Comparison of ENCODE assay signal across 8 cellular contexts in genomic region chr17:7835818-7836595, GRCh38. TPM values are rescaled to one million over a fixed set of nuclear protein-coding genes. Genes with fewer than 3 reads are reported as not detected.
A peak's percentile ranks its signal among the peaks of the same experiment; 100 is the strongest.
DNase-seq lines count a peak whose midpoint lies in the region; ATAC-seq and TF ChIP-seq lines count a peak whose summit lies in the region.

No MANE protein-coding gene starts in this region.

- H3K27ac Mint-ChIP-seq in stimulated activated naive CD8-positive, alpha-beta T cell treated with anti-CD3 and anti-CD28 coated beads, Interleukin-15, amount 100 ng/mL, for 72 hours: peak overlapping the region; percentile 6 to 91

- H3K36me3 ChIP-seq in BLaER1 (peaks cover 13% of the 10 kb centered on the region), SK-N-SH (replicated peaks in 1 of 2; ENCODE audit: control insufficient read depth in 1 of 2, insufficient read depth in 2 of 2, low read length in 1 of 2) (peaks cover 5 to 14% of the 10 kb centered on the region in 2 experiments), right lobe of liver (no peaks in the 10 kb centered on the region)

- TF ChIP-seq RAD21 in SK-N-SH (IDR thresholded peaks at IDR 0.05; ENCODE audit: low read length): no peak

- H3K79me2 ChIP-seq in SK-N-SH (ENCODE audit: insufficient read depth): peaks cover 41% of the 10 kb centered on the region

- H3K4me2 ChIP-seq in BLaER1: peak overlapping the region; percentile 97
- H3K4me2 ChIP-seq in SK-N-SH: peak overlapping the region; percentile 99

- H3K27me3 Mint-ChIP-seq in stimulated activated naive CD8-positive, alpha-beta T cell treated with anti-CD3 and anti-CD28 coated beads, Interleukin-15, amount 100 ng/mL, for 72 hours: peaks cover 14% of the 10 kb centered on the region

- peak; percentile 78 for TF ChIP-seq POLR2A in right lobe of liver (IDR thresholded peaks at IDR 0.05)

- H3K27ac ChIP-seq in BLaER1 (peak overlapping the region; percentile 96), SK-N-SH (ENCODE audit: low read depth in 2 of 2, low read length in 1 of 2) (peak overlapping the region; percentile 98 to 99), right lobe of liver (peak overlapping the region; percentile 97 to 99 (median 97))

- peaks cover 26% of the 10 kb centered on the region for H4K20me1 ChIP-seq in BLaER1
- peaks cover 26% of the 10 kb centered on the region for H4K20me1 ChIP-seq in SK-N-SH (ENCODE audit: insufficient read depth)

- under 1% methylated on average over 47 of the region's 61 CpGs for WGBS in SK-N-SH (ENCODE audit: low lambda C conversion rate)
- 0% methylated on average over 19 of the region's 61 CpGs for WGBS in right lobe of liver (ENCODE audit: insufficient coverage, low coverage, low lambda C conversion rate, missing lambda C conversion rate)

- POLR2A ChIA-PET in SK-N-SH (lab: Yijun Ruan, JAX): interaction anchor here (0.7 to 3.2 kb wide), 8 partner anchors 9 to 287 kb away, joined by 3 to 19 read pairs (median 4); partner anchors contain the start of genes CHD3, CYB5D1, NAA38 and TNFSF12

- H3K9me3 ChIP-seq in BLaER1 (no peaks in the 10 kb centered on the region), SK-N-SH (no peaks in the 10 kb centered on the region), right lobe of liver (no peaks in the 10 kb centered on the region)

- H3K4me3 ChIP-seq in BLaER1 (peak overlapping the region; percentile 84), SK-N-SH (ENCODE audit: low read depth in 2 of 2, low read length in 1 of 2) (peak overlapping the region; percentile 90 to 97), right lobe of liver (peak overlapping the region; percentile 68 to 73 (median 70))

- DNase-seq in SK-N-SH (peak; percentile 55), dedifferentiated amniotic fluid mesenchymal stem cell (ENCODE audit: extremely low spot score) (peak; percentile 70), right lobe of liver (peak; percentile 76 to 91 (median 88)), GDM1 (lab: John Stamatoyannopoulos, UW) (no peak)
- peak in 1 of 2 donors; percentile 44 for DNase-seq in stimulated activated naive CD8-positive, alpha-beta T cell treated with anti-CD3 and anti-CD28 coated beads, Interleukin-15, amount 100 ng/mL, for 72 hours

- H3K4me1 Mint-ChIP-seq in stimulated activated naive CD8-positive, alpha-beta T cell treated with anti-CD3 and anti-CD28 coated beads, Interleukin-15, amount 100 ng/mL, for 72 hours: peaks cover 56% of the 10 kb centered on the region

- no peaks in the 10 kb centered on the region for H3K27me3 ChIP-seq in BLaER1
- H3K27me3 ChIP-seq in SK-N-SH (ENCODE audit: insufficient read depth): no peaks in the 10 kb centered on the region
- no peaks in the 10 kb centered on the region for H3K27me3 ChIP-seq in right lobe of liver

- TF ChIP-seq EP300 in SK-N-SH (IDR thresholded peaks at IDR 0.05; ENCODE audit: borderline replicate concordance in 1 of 2, low read depth in 1 of 2, low read length in 1 of 2): no peak

- peak overlapping the region; percentile 88 to 95 for H3K4me3 Mint-ChIP-seq in stimulated activated naive CD8-positive, alpha-beta T cell treated with anti-CD3 and anti-CD28 coated beads, Interleukin-15, amount 100 ng/mL, for 72 hours

- ATAC-seq in GM18870 (IDR thresholded peaks at IDR 0.05; ENCODE audit: unreplicated experiment) (peak; percentile 16), HG03571 (IDR thresholded peaks at IDR 0.05; ENCODE audit: unreplicated experiment) (peak; percentile 37), right lobe of liver (peak; percentile 31 to 61 (median 52))
- no peak for ATAC-seq in stimulated activated naive CD8-positive, alpha-beta T cell treated with anti-CD3 and anti-CD28 coated beads, Interleukin-15, amount 100 ng/mL, for 72 hours

- intact Hi-C loops in right lobe of liver (cut with DNase I): no loop called here

- peaks cover 48% of the 10 kb centered on the region for H3K4me1 ChIP-seq in BLaER1
- H3K4me1 ChIP-seq in SK-N-SH (ENCODE audit: control insufficient read depth in 1 of 2, insufficient read depth in 2 of 2, low read depth in 1 of 2, low read length in 1 of 2): peaks cover 30 to 35% of the 10 kb centered on the region in 2 experiments
- peaks cover 0 to 47% (median 3%) of the 10 kb centered on the region in 4 donors for H3K4me1 ChIP-seq in right lobe of liver

- H3K9me2 ChIP-seq in SK-N-SH: no peaks in the 10 kb centered on the region

- TF ChIP-seq CTCF in SK-N-SH (IDR thresholded peaks at IDR 0.05) (no peak), right lobe of liver (IDR thresholded peaks at IDR 0.05) (peak in 1 of 4 donors; percentile 4)

- peak overlapping the region; percentile 63; the same call in 1 of the 2 replicates for H2AFZ ChIP-seq in SK-N-SH (ENCODE audit: low read depth)

- H3K9ac ChIP-seq in BLaER1 (peak overlapping the region; percentile 90), SK-N-SH (peak overlapping the region; percentile 99)

- peaks cover 33% of the 10 kb centered on the region for H3F3A ChIP-seq in SK-N-SH (replicated peaks; ENCODE audit: insufficient read depth)

- CTCF ChIA-PET in SK-N-SH (lab: Yijun Ruan, JAX): interaction anchor here (0.6 to 6.5 kb wide), 17 partner anchors 8 to 154 kb away, joined by 3 to 79 read pairs (median 7); partner anchors contain the start of genes CYB5D1, DNAH2, NAA38 and TMEM88

- no peaks in the 10 kb centered on the region for H3K9me3 Mint-ChIP-seq in stimulated activated naive CD8-positive, alpha-beta T cell treated with anti-CD3 and anti-CD28 coated beads, Interleukin-15, amount 100 ng/mL, for 72 hours

TF ChIP-seq in SK-N-SH, 30 proteins besides CTCF, POLR2A, EP300 and RAD21:
- no peak for TF ChIP-seq IRF3 (IDR thresholded peaks at IDR 0.05; ENCODE audit: low read depth, low read length)
- peak; percentile 63; the same call in 1 of the 2 replicates for TF ChIP-seq RXRA (IDR thresholded peaks at IDR 0.05; ENCODE audit: borderline replicate concordance, low read depth)
- no peak for TF ChIP-seq USF1 (IDR thresholded peaks at IDR 0.05; ENCODE audit: borderline replicate concordance, low read depth)
- TF ChIP-seq POLR2AphosphoS5 (IDR thresholded peaks at IDR 0.05; ENCODE audit: low read depth, low read length): peak; percentile 61; the same call in 1 of the 2 replicates
- TF ChIP-seq TAF1 (IDR thresholded peaks at IDR 0.05; ENCODE audit: borderline replicate concordance, low read depth, low read length): peak; percentile 52; the same call in 1 of the 2 replicates

RNA-seq across cellular contexts. Expression of gene KDM6B, which starts 2.0 kb away (rescaled TPM):
- polyA plus RNA-seq in SK-N-SH (2012; rRNA removed): 1.4 and 2.6 TPM in 2 replicates
- 1.5 and 2.1 TPM in 2 replicates for polyA plus RNA-seq in SK-N-SH (2012; cell fraction: cytosol; rRNA removed)
- 12.6 and 12.7 TPM in 2 replicates for polyA plus RNA-seq in SK-N-SH (2012; cell fraction: nucleus; rRNA removed)
- 10 to 100 TPM in 4 of 6 experiments, 1 to 10 TPM in 2; 6.1 to 12.8 (median 10.9) TPM for total RNA-seq in right lobe of liver

RNA-seq across cellular contexts. Expression of gene TMEM88, which starts 18.9 kb away (rescaled TPM):
- 0.83 and 1.2 TPM in 2 replicates for polyA plus RNA-seq in SK-N-SH (2012; rRNA removed)
- polyA plus RNA-seq in SK-N-SH (2012; cell fraction: cytosol; rRNA removed): 0.18 and 0.53 TPM in 2 replicates
- 10.9 and 14.0 TPM in 2 replicates for polyA plus RNA-seq in SK-N-SH (2012; cell fraction: nucleus; rRNA removed)
- total RNA-seq in right lobe of liver: 1 to 10 TPM in 4 of 6 experiments, under 1 TPM in 2; 0.74 to 2.4 (median 1.2) TPM

RNA-seq across cellular contexts. Expression of gene NAA38, which starts 21.4 kb away (rescaled TPM):
- 133 and 202 TPM in 2 replicates for polyA plus RNA-seq in SK-N-SH (2012; rRNA removed)
- 105 and 121 TPM in 2 replicates for polyA plus RNA-seq in SK-N-SH (2012; cell fraction: cytosol; rRNA removed)
- 74.0 and 122 TPM in 2 replicates for polyA plus RNA-seq in SK-N-SH (2012; cell fraction: nucleus; rRNA removed)
- 10 to 100 TPM; 27.2 to 43.0 (median 30.8) TPM for total RNA-seq in right lobe of liver

RNA-seq across cellular contexts. Expression of gene CYB5D1, which starts 21.8 kb away (rescaled TPM):
- 8.8 and 9.8 TPM in 2 replicates for polyA plus RNA-seq in SK-N-SH (2012; rRNA removed)
- 8.5 and 9.4 TPM in 2 replicates for polyA plus RNA-seq in SK-N-SH (2012; cell fraction: cytosol; rRNA removed)
- 11.6 and 16.8 TPM in 2 replicates for polyA plus RNA-seq in SK-N-SH (2012; cell fraction: nucleus; rRNA removed)
- total RNA-seq in right lobe of liver: 10 to 100 TPM in 1 of 6 experiments, 1 to 10 TPM in 5; 6.0 to 11.7 (median 7.4) TPM

RNA-seq across cellular contexts. Expression of gene CHD3, which starts 52.6 kb away (rescaled TPM):
- polyA plus RNA-seq in SK-N-SH (2012; rRNA removed): 55.2 and 56.2 TPM in 2 replicates
- 26.4 and 34.7 TPM in 2 replicates for polyA plus RNA-seq in SK-N-SH (2012; cell fraction: cytosol; rRNA removed)
- 200 and 219 TPM in 2 replicates for polyA plus RNA-seq in SK-N-SH (2012; cell fraction: nucleus; rRNA removed)
- 1 to 10 TPM; 3.2 to 7.2 (median 5.1) TPM for total RNA-seq in right lobe of liver
